9 cellular contexts compared by ENCODE assay signal in genomic region chr12:10716704-10717315, GRCh38. TPM values are rescaled to one million over a fixed set of nuclear protein-coding genes. Genes with fewer than 3 reads are reported as not detected.
A peak's percentile ranks its signal among the peaks of the same experiment; 100 is the strongest.
DNase-seq lines count a peak whose midpoint lies in the region; ATAC-seq and TF ChIP-seq lines count a peak whose summit lies in the region.
"Had no signal": no experiment of that assay in that cellular context is flagged by ENCODE, and none has a peak within 500 bp of the region (broad histone marks: within the 10 kb centered on the region; RNA-seq: fewer than 3 reads in every experiment).

No MANE protein-coding gene starts in this region.

- no peak for ATAC-seq in HG02981 (IDR thresholded peaks at IDR 0.05; ENCODE audit: unreplicated experiment)

- peaks cover 25% of the 10 kb centered on the region for H3K4me1 Mint-ChIP-seq in CD14-positive monocyte

- no peak overlapping the region for H3K27ac Mint-ChIP-seq in CD14-positive monocyte

- H3K9me3 ChIP-seq in spleen = no peaks in the 10 kb centered on the region

- 49 to 83% (median 66%) methylated on average over 6 of the region's 6 CpGs for WGBS in spleen, 5 donors

- H3K27me3 ChIP-seq in spleen (replicated peaks in 1 of 7) = peaks cover 0 to 2% (median 0%) of the 10 kb centered on the region in 7 donors

- peak; percentile 54 for DNase-seq in HK-2 (ENCODE audit: unreplicated experiment)
- peak; percentile 89 for DNase-seq in amniotic epithelial cell (ENCODE audit: low read depth)
- peak; percentile 63 for DNase-seq in iPS-NIHi11 (ENCODE audit: low spot score)
- peak; percentile 76 for DNase-seq in spleen
- DNase-seq in CD14-positive monocyte (ENCODE audit: low spot score) = no peak
- DNase-seq in SKM-1 treated with dmso at 0.1 percent for 144 hours (lab: John Stamatoyannopoulos, UW; ENCODE audit: unreplicated experiment) = no peak
- no peak for DNase-seq in 8988T

- no peak overlapping the region for H3K4me3 ChIP-seq in spleen

- H3K27me3 Mint-ChIP-seq in CD14-positive monocyte (ENCODE audit: low read depth in 3 of 3) = peaks cover 0 to 2% (median under 1%) of the 10 kb centered on the region in 3 donors

- H3K9me3 Mint-ChIP-seq in CD14-positive monocyte = no peaks in the 10 kb centered on the region

- no peak for TF ChIP-seq CTCF in spleen (IDR thresholded peaks at IDR 0.05 in 8 of 11, conservative IDR thresholded peaks at IDR 0.05 in 3 of 11)
- no peak for TF ChIP-seq CTCF in CD14-positive monocyte (IDR thresholded peaks at IDR 0.05)

- intact Hi-C loops in spleen (cut with DNase I; ENCODE audit: low total_unique reads) = no loop called here
- intact Hi-C loops in CD14-positive monocyte (cut with micrococcal nuclease) = no loop called here

- H3K36me3 Mint-ChIP-seq in CD14-positive monocyte = peaks cover 48 to 63% of the 10 kb centered on the region in 2 donors

- H3K4me3 Mint-ChIP-seq in CD14-positive monocyte = no peak overlapping the region

- no peak for TF ChIP-seq POLR2A in spleen (IDR thresholded peaks at IDR 0.05)

- peaks cover 0 to 43% (median 33%) of the 10 kb centered on the region in 6 donors for H3K36me3 ChIP-seq in spleen

- H3K27ac ChIP-seq in spleen = peak overlapping the region in 7 of 8 donors; percentile 45 to 92 (median 65)
- H3K27ac ChIP-seq: KMS-11 had no signal

- peaks cover 18 to 67% (median 49%) of the 10 kb centered on the region in 6 donors for H3K4me1 ChIP-seq in spleen

RNA-seq across cellular contexts. Expression of gene YBX3, which starts 6.3 kb away (rescaled TPM):
- total RNA-seq in spleen = 100 to 1,000 TPM; 166 to 250 (median 180) TPM
- 100 to 1,000 TPM in 1 of 3 donors, 10 to 100 TPM in 2; 87.0 to 155 (median 90.7) TPM for polyA plus RNA-seq in spleen
- 100 to 1,000 TPM; 104 to 131 TPM for polyA plus RNA-seq in CD14-positive monocyte

RNA-seq across cellular contexts. Expression of gene STYK1, which starts 43.0 kb away (rescaled TPM):
- 1 to 10 TPM in 4 of 7 donors, under 1 TPM in 3; 0.49 to 2.4 (median 1.2) TPM for total RNA-seq in spleen
- polyA plus RNA-seq in spleen = under 1 TPM; 0.17 to 0.26 (median 0.26) TPM
- not detected for polyA plus RNA-seq in CD14-positive monocyte

Comparison
In these comparisons a context has a peak if more than half of its experiments do, and no peak if none do; other contexts are left out.
1. DNase-seq: peak in HK-2 (single experiment), amniotic epithelial cell (single experiment), iPS-NIHi11 (single experiment) and spleen (single experiment); none in CD14-positive monocyte (single experiment), SKM-1 treated with dmso at 0.1 percent for 144 hours (single experiment) and 8988T (single experiment).